Comparison of ENCODE assay signal across 10 cellular contexts in the genomic region with DNA sequence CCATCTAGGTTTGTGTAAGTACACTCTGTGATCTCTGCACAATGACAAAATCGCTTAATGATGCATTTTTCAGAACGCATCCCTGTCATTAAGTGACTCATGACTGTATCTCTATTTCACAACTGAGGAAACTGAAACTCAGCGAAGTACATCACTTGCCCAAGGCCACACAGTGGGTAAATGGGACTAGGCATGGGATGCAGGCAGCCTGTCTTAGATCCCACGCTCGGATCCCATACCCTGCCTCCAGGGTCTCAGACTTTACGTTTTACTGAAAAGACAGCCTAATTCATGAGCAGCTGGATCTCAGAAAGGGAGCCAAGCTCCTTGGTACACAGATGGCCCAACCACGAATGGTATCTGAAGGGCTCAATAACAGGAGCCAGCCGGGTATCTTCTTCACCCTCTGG. TPM values are rescaled to one million over a fixed set of nuclear protein-coding genes. Genes with fewer than 3 reads are reported as not detected.
DNase-seq lines count a peak whose midpoint lies in the region; ATAC-seq and TF ChIP-seq lines count a peak whose summit lies in the region.
"Had no signal": no experiment of that assay in that cellular context is flagged by ENCODE, and none has a peak within 500 bp of the region (broad histone marks: within the 10 kb centered on the region; RNA-seq: fewer than 3 reads in every experiment).

No MANE protein-coding gene starts in this region.

- H3K9me3 ChIP-seq in upper lobe of left lung, result no peaks in the 10 kb centered on the region
- H3K9me3 ChIP-seq: ascending aorta had no signal

- no peak overlapping the region for H3K4me3 ChIP-seq in upper lobe of left lung
- H3K4me3 ChIP-seq: ascending aorta had no signal

- no peak for DNase-seq in activated naive CD4-positive, alpha-beta T cell treated with anti-CD3 and anti-CD28 coated beads, Interleukin-2, amount 10 ng/mL, durations not matched to agents 7 days and 5 days
- no peak for DNase-seq in activated naive CD4-positive, alpha-beta T cell (lab: John Stamatoyannopoulos, UW)
- DNase-seq in NAMALWA (ENCODE audit: low spot score) (peak; percentile 41), upper lobe of left lung (no peak)
- DNase-seq in stimulated activated CD8-positive, alpha-beta memory T cell treated with anti-CD3 and anti-CD28 coated beads, Interleukin-4, amount 100 ng/mL, for 48 hours, result peak; percentile 40
- DNase-seq in activated CD4-positive, CD25-positive, alpha-beta regulatory T cell treated with anti-CD3 and anti-CD28 coated beads, Interleukin-2, amount 50 U/mL, for 72 hours, result no peak
- DNase-seq: NCI-H1436 treated with DMSO at 0.1 percent for 48 hours had no signal

- peak overlapping the region; percentile 23 for H3K4me3 Mint-ChIP-seq in activated naive CD4-positive, alpha-beta T cell treated with anti-CD3 and anti-CD28 coated beads, Interleukin-2, amount 10 ng/mL, durations not matched to agents 7 days and 5 days
- H3K4me3 Mint-ChIP-seq in brain, result peak overlapping the region in 4 of 5 experiments; percentile 66 to 96 (median 92)

- WGBS in upper lobe of left lung, 2 donors, result 76 to 86% methylated on average over 8 of the region's 8 CpGs

- H3K36me3 Mint-ChIP-seq in activated naive CD4-positive, alpha-beta T cell treated with anti-CD3 and anti-CD28 coated beads, Interleukin-2, amount 10 ng/mL, durations not matched to agents 7 days and 5 days, result peaks cover 1% of the 10 kb centered on the region
- H3K36me3 Mint-ChIP-seq in brain, result no peaks in the 10 kb centered on the region

- H3K27me3 Mint-ChIP-seq in activated naive CD4-positive, alpha-beta T cell treated with anti-CD3 and anti-CD28 coated beads, Interleukin-2, amount 10 ng/mL, durations not matched to agents 7 days and 5 days, result peaks cover 6% of the 10 kb centered on the region
- H3K27me3 Mint-ChIP-seq in brain, result peaks cover 11% of the 10 kb centered on the region

- H3K27ac Mint-ChIP-seq in activated naive CD4-positive, alpha-beta T cell treated with anti-CD3 and anti-CD28 coated beads, Interleukin-2, amount 10 ng/mL, durations not matched to agents 7 days and 5 days, result no peak overlapping the region
- H3K27ac Mint-ChIP-seq in brain, result peak overlapping the region in 2 of 5 experiments; percentile 49 to 91

- ATAC-seq in HG02981 (IDR thresholded peaks at IDR 0.05; ENCODE audit: unreplicated experiment) (no peak), upper lobe of left lung (ENCODE audit: low FRiP score in 2 of 2) (no peak)

- no peak for TF ChIP-seq POLR2A in upper lobe of left lung (IDR thresholded peaks at IDR 0.05)

- TF ChIP-seq CTCF in brain (conservative IDR thresholded peaks at IDR 0.05), result no peak
- no peak for TF ChIP-seq CTCF in upper lobe of left lung (IDR thresholded peaks at IDR 0.05)

- H3K36me3 ChIP-seq in upper lobe of left lung, result no peaks in the 10 kb centered on the region
- H3K36me3 ChIP-seq: ascending aorta had no signal

- no peaks in the 10 kb centered on the region for H3K27me3 ChIP-seq in upper lobe of left lung
- H3K27me3 ChIP-seq: ascending aorta had no signal

- no peaks in the 10 kb centered on the region for H3K9me3 Mint-ChIP-seq in activated naive CD4-positive, alpha-beta T cell treated with anti-CD3 and anti-CD28 coated beads, Interleukin-2, amount 10 ng/mL, durations not matched to agents 7 days and 5 days
- peaks cover 0 to 3% (median 0%) of the 10 kb centered on the region in 5 experiments for H3K9me3 Mint-ChIP-seq in brain

- no peak overlapping the region for H3K27ac ChIP-seq in upper lobe of left lung
- H3K27ac ChIP-seq: ascending aorta had no signal

- peaks cover 19 to 32% (median 25%) of the 10 kb centered on the region in 4 donors for H3K4me1 ChIP-seq in upper lobe of left lung

- CTCF ChIA-PET in activated naive CD4-positive, alpha-beta T cell treated with anti-CD3 and anti-CD28 coated beads, Interleukin-2, amount 10 ng/mL, durations not matched to agents 7 days and 5 days (lab: Charles Lee), result interaction anchor here (0.7 kb wide), 1 partner anchor 237 kb away, joined by 3 read pairs; no protein-coding TSS in a partner anchor

- TF ChIP-seq EP300 in upper lobe of left lung (IDR thresholded peaks at IDR 0.05), result no peak

- H3K4me1 Mint-ChIP-seq in activated naive CD4-positive, alpha-beta T cell treated with anti-CD3 and anti-CD28 coated beads, Interleukin-2, amount 10 ng/mL, durations not matched to agents 7 days and 5 days, result peaks cover 39% of the 10 kb centered on the region
- H3K4me1 Mint-ChIP-seq in brain, result peaks cover 20% of the 10 kb centered on the region

RNA-seq across cellular contexts. Expression of a gene that starts 2.4 kb away (rescaled TPM):
- 56.5 TPM for polyA plus RNA-seq in brain (ENCODE audit: insufficient read depth, low read depth, low replicate concordance)
- 100 to 1,000 TPM in 2 of 6 donors, 10 to 100 TPM in 4; 29.3 to 125 (median 71.2) TPM for total RNA-seq in upper lobe of left lung

RNA-seq across cellular contexts. Expression of a gene that starts 25.7 kb away (rescaled TPM):
- 27.8 TPM for polyA plus RNA-seq in brain (ENCODE audit: insufficient read depth, low read depth, low replicate concordance)
- 10 to 100 TPM; 18.8 to 28.7 (median 22.8) TPM for total RNA-seq in upper lobe of left lung

RNA-seq across cellular contexts. Expression of a gene that starts 41.1 kb away (rescaled TPM):
- polyA plus RNA-seq in brain (ENCODE audit: insufficient read depth, low read depth, low replicate concordance), result 28.2 TPM
- 10 to 100 TPM; 24.1 to 43.1 (median 32.9) TPM for total RNA-seq in upper lobe of left lung

RNA-seq across cellular contexts. Expression of a gene that starts 44.1 kb away (rescaled TPM):
- 103 TPM for polyA plus RNA-seq in brain (ENCODE audit: insufficient read depth, low read depth, low replicate concordance)
- total RNA-seq in upper lobe of left lung, result 1 to 10 TPM in 2 of 6 donors, not detected in 4; 1.2 to 2.1 TPM

Comparison
In these comparisons a context has a peak if more than half of its experiments do, and no peak if none do; other contexts are left out.
1. DNase-seq: peak in NAMALWA (single experiment) and stimulated activated CD8-positive, alpha-beta memory T cell treated with anti-CD3 and anti-CD28 coated beads, Interleukin-4, amount 100 ng/mL, for 48 hours (single experiment); none in activated naive CD4-positive, alpha-beta T cell treated with anti-CD3 and anti-CD28 coated beads, Interleukin-2, amount 10 ng/mL, durations not matched to agents 7 days and 5 days (single experiment), activated naive CD4-positive, alpha-beta T cell (0 of 4), activated CD4-positive, CD25-positive, alpha-beta regulatory T cell treated with anti-CD3 and anti-CD28 coated beads, Interleukin-2, amount 50 U/mL, for 72 hours (single experiment) and upper lobe of left lung (0 of 2).